In genomic region chr12:87491598-87491997, GRCh38 we compare ENCODE assay signal across 31 cellular contexts.
"Had no signal": no experiment of that assay in that cellular context is flagged by ENCODE, and none has a peak within 500 bp of the region (broad histone marks: within the 10 kb centered on the region; RNA-seq: fewer than 3 reads in every experiment).

No MANE protein-coding gene starts in this region.

- ATAC-seq: natural killer cell; psoas muscle; right cardiac atrium; sciatic nerve; stimulated activated memory B cell treated with anti-CD40 and anti-IgM and Interleukin-4, amounts not matched to agents 10 μg/mL and 1 μg/mL and 100 μg/mL, for 72 hours; stimulated activated naive CD8-positive, alpha-beta T cell treated with anti-CD3 and anti-CD28 coated beads, Interleukin-15, amount 100 ng/mL, for 72 hours; stimulated activated naive CD8-positive, alpha-beta T cell treated with anti-CD3 and anti-CD28 coated beads, Interleukin-15, Interleukin-2, amounts not matched to agents 100 U/mL and 50 U/mL, for 24 hours; upper lobe of right lung had no signal

- H3K36me3 Mint-ChIP-seq: neural progenitor cell; stimulated activated memory B cell treated with anti-CD40 and anti-IgM and Interleukin-4, amounts not matched to agents 10 μg/mL and 1 μg/mL and 100 μg/mL, for 72 hours; type B pancreatic cell had no signal

- H3K27me3 ChIP-seq: neural progenitor cell, ovary, spleen, suprapubic skin, testis, tibial artery, transverse colon, upper lobe of right lung, uterus had no signal

- H3K79me2 ChIP-seq: parathyroid adenoma had no signal

- H3K4me1 Mint-ChIP-seq: natural killer cell; nephron; neural progenitor cell; stimulated activated memory B cell treated with anti-CD40 and anti-IgM and Interleukin-4, amounts not matched to agents 10 μg/mL and 1 μg/mL and 100 μg/mL, for 72 hours; stimulated activated naive CD8-positive, alpha-beta T cell treated with anti-CD3 and anti-CD28 coated beads, Interleukin-15, amount 100 ng/mL, for 72 hours had no signal

- H3K9me3 Mint-ChIP-seq: nephron; neural progenitor cell; stimulated activated naive CD8-positive, alpha-beta T cell treated with anti-CD3 and anti-CD28 coated beads, Interleukin-15, amount 100 ng/mL, for 72 hours; type B pancreatic cell had no signal

- H3K27me3 Mint-ChIP-seq: progenitor cell of endocrine pancreas; stimulated activated memory B cell treated with anti-CD40 and anti-IgM and Interleukin-4, amounts not matched to agents 10 μg/mL and 1 μg/mL and 100 μg/mL, for 72 hours; stimulated activated naive CD8-positive, alpha-beta T cell treated with anti-CD3 and anti-CD28 coated beads, Interleukin-15, amount 100 ng/mL, for 72 hours; type B pancreatic cell had no signal

- H3K4me3 ChIP-seq: neural progenitor cell, ovary, psoas muscle, skin epidermis, smooth muscle cell, spleen, suprapubic skin, testis, tibial artery, transverse colon, upper lobe of right lung, uterus had no signal

- H3K9ac ChIP-seq: neural progenitor cell, parathyroid adenoma had no signal

- H3K27ac Mint-ChIP-seq: natural killer cell; nephron; neural progenitor cell; progenitor cell of endocrine pancreas; stimulated activated memory B cell treated with anti-CD40 and anti-IgM and Interleukin-4, amounts not matched to agents 10 μg/mL and 1 μg/mL and 100 μg/mL, for 72 hours; stimulated activated naive CD8-positive, alpha-beta T cell treated with anti-CD3 and anti-CD28 coated beads, Interleukin-15, amount 100 ng/mL, for 72 hours; type B pancreatic cell had no signal

- H3K4me2 ChIP-seq: neural progenitor cell, smooth muscle cell had no signal

- H3K36me3 ChIP-seq: neural progenitor cell, ovary, spleen, suprapubic skin, tibial artery, transverse colon, upper lobe of right lung, uterus had no signal

- DNase-seq: natural killer cell; occipital lobe; ovary; posterior cingulate gyrus; psoas muscle; right cardiac atrium; spleen; stimulated activated CD4-positive, alpha-beta T cell treated with anti-CD3 and anti-CD28 coated beads, Interleukin-12 subunit alpha, Interleukin-12 subunit beta, amount 100 ng/mL, for 4 hours; stimulated activated CD4-positive, alpha-beta T cell treated with anti-CD3 and anti-CD28 coated beads, Interleukin-1b, Interleukin-23, amount 100 ng/mL, for 48 hours; stimulated activated CD4-positive, alpha-beta T cell treated with anti-CD3 and anti-CD28 coated beads, Interleukin-4, amount 100 ng/mL, for 1 hour; stimulated activated CD4-positive, alpha-beta T cell treated with anti-CD3 and anti-CD28 coated beads, Interleukin-4, amount 100 ng/mL, for 4 hours; stimulated activated CD8-positive, alpha-beta memory T cell treated with anti-CD3 and anti-CD28 coated beads, Interleukin-4, amount 100 ng/mL, for 48 hours; stimulated activated naive CD4-positive, alpha-beta T cell; stimulated activated naive CD8-positive, alpha-beta T cell treated with anti-CD3 and anti-CD28 coated beads, Interleukin-15, amount 100 ng/mL, for 72 hours; stimulated activated naive CD8-positive, alpha-beta T cell treated with anti-CD3 and anti-CD28 coated beads, Interleukin-15, Interleukin-2, amounts not matched to agents 100 U/mL and 50 U/mL, for 24 hours; substantia nigra; testis; tibial artery; transverse colon; upper lobe of right lung; uterus had no signal

- H3K4me1 ChIP-seq: neural progenitor cell, parathyroid adenoma, psoas muscle, spleen, suprapubic skin, testis, tibial artery, transverse colon, upper lobe of right lung, uterus had no signal

- H2AFZ ChIP-seq: neural progenitor cell, parathyroid adenoma had no signal

- H3K9me3 ChIP-seq: ovary, psoas muscle, spleen, suprapubic skin, testis, tibial artery, transverse colon, upper lobe of right lung, uterus had no signal

- H3K4me3 Mint-ChIP-seq: natural killer cell; nephron; neural progenitor cell; stimulated activated memory B cell treated with anti-CD40 and anti-IgM and Interleukin-4, amounts not matched to agents 10 μg/mL and 1 μg/mL and 100 μg/mL, for 72 hours; stimulated activated naive CD8-positive, alpha-beta T cell treated with anti-CD3 and anti-CD28 coated beads, Interleukin-15, amount 100 ng/mL, for 72 hours; type B pancreatic cell had no signal

- H3K27ac ChIP-seq: neural progenitor cell, ovary, parathyroid adenoma, psoas muscle, skin epidermis, spleen, suprapubic skin, testis, tibial artery, transverse colon, upper lobe of right lung, uterus had no signal
